Comparison of ENCODE assay signal across 8 cellular contexts in the genomic region with DNA sequence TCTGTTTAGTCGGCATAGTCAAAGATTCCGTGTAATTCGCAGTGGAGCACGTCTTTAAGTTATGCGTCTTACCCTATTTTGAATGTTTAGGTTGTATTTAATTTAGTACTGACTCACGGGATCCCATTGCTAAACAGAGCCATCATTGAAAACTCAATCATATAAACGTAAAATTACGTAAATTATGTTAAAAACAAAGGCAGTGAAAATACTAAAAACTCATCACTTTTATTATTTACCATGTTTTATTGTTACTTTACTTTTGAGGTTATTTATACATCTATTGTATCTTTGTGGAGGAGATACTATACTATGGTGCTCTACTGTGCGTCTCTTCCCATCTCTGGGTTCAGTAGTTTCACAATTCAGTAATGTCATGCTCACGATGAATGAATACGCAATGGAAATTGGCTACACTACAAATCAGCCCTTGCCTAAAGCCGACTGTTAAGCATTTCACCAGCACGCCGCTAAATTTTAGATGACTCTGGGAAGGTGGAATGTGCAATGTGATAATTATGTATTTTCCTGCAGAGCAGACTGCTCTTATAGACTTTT. TPM values are rescaled to one million over a fixed set of nuclear protein-coding genes. Genes with fewer than 3 reads are reported as not detected.
DNase-seq lines count a peak whose midpoint lies in the region; ATAC-seq, FAIRE-seq and TF ChIP-seq lines count a peak whose summit lies in the region.

No MANE protein-coding gene starts in this region.

- in situ Hi-C loops in HepG2 (cut with HindIII; ENCODE audit: extremely low pct_ligation_motif_present, low pct_unique_long_range_greater_than_20kb) (no loop called here), GM13976 (cut with MboI; ENCODE audit: low sequenced_read_pairs, unreplicated experiment) (no loop called here)

- H3K9me3 ChIP-seq in PC-9 (ENCODE audit: insufficient read depth, low read depth) (no peaks in the 10 kb centered on the region), HepG2 (ENCODE audit: low read length) (no peaks in the 10 kb centered on the region)

- H3K36me3 ChIP-seq in GM23338 (ENCODE audit: insufficient read depth) (no peaks in the 10 kb centered on the region), PC-9 (ENCODE audit: low read depth) (no peaks in the 10 kb centered on the region), HepG2 (replicated peaks in 1 of 2; ENCODE audit: control insufficient read depth in 1 of 2, insufficient read depth in 2 of 2, low read length in 2 of 2) (no peaks in the 10 kb centered on the region)

- peak; percentile 30 for FAIRE-seq in HepG2 (lab: Jason Lieb, UNC)

- peak overlapping the region; percentile 89 for H3K9ac ChIP-seq in HepG2 (ENCODE audit: insufficient read depth, low read depth, low read length)

- H3F3A ChIP-seq in GM23338 (replicated peaks; ENCODE audit: low read depth) (no peaks in the 10 kb centered on the region), PC-9 (ENCODE audit: insufficient read depth, low read depth) (peaks cover 16% of the 10 kb centered on the region)

- peak overlapping the region; percentile 82 for H3K4me3 Mint-ChIP-seq in GM23338
- H3K4me3 Mint-ChIP-seq in chondrocyte (ENCODE audit: unreplicated experiment), result peak overlapping the region; percentile 79

- peaks cover 43% of the 10 kb centered on the region for H3K79me2 ChIP-seq in GM23338 (replicated peaks; ENCODE audit: insufficient read depth)
- peaks cover 39% of the 10 kb centered on the region for H3K79me2 ChIP-seq in PC-9 (ENCODE audit: low read depth)
- peaks cover 31% of the 10 kb centered on the region for H3K79me2 ChIP-seq in HepG2 (ENCODE audit: insufficient read depth, low read length)

- H3K27ac Mint-ChIP-seq in GM23338 (peak overlapping the region; percentile 70), chondrocyte (ENCODE audit: unreplicated experiment) (peak overlapping the region; percentile 92)

- ATAC-seq in GM23338 (no peak), HepG2 (peak; percentile 8; the same call in 1 of the 3 replicates)

- H3K27ac ChIP-seq in GM23338 (ENCODE audit: low read depth), result peak overlapping the region; percentile 72
- H3K27ac ChIP-seq in PC-9, result peak overlapping the region; percentile 96
- peak overlapping the region; percentile 97 for H3K27ac ChIP-seq in HepG2 (ENCODE audit: extremely low read length, insufficient read depth, low read length)

- H3K4me1 ChIP-seq in GM23338 (ENCODE audit: insufficient read depth), result 0 out of 2 replicates have a peak, but pooled peaks cover 4% of the 10 kb centered on the region
- peaks cover 13% of the 10 kb centered on the region for H3K4me1 ChIP-seq in PC-9 (replicated peaks; ENCODE audit: insufficient read depth)
- peaks cover 33% of the 10 kb centered on the region; the same call in 1 of the 2 replicates for H3K4me1 ChIP-seq in HepG2 (ENCODE audit: insufficient read depth, low read length)

- H3K36me3 Mint-ChIP-seq in GM23338 (ENCODE audit: low read depth) (no peaks in the 10 kb centered on the region), chondrocyte (ENCODE audit: low read depth) (no peaks in the 10 kb centered on the region)

- DNase-seq in Ammon's horn (ENCODE audit: low spot score) (peak; percentile 8), GM23338 (ENCODE audit: low spot score) (no peak), PC-9 (peak; percentile 7 to 58), chondrocyte (ENCODE audit: low spot score) (no peak), HepG2 (ENCODE audit: low spot score) (peak; percentile 11), superior temporal gyrus (ENCODE audit: extremely low spot score) (peak; percentile 33), GM19238 (ENCODE audit: insufficient read length, low spot score) (no peak), GM13976 (ENCODE audit: low spot score) (no peak)

- H3K4me2 ChIP-seq in GM23338, result peak overlapping the region; percentile 82
- peak overlapping the region; percentile 87 for H3K4me2 ChIP-seq in PC-9
- peak overlapping the region; percentile 73 for H3K4me2 ChIP-seq in HepG2 (ENCODE audit: low read depth, low read length)

- no peak for TF ChIP-seq CTCF in GM23338 (conservative IDR thresholded peaks at IDR 0.05; ENCODE audit: low read depth in 2 of 2)
- TF ChIP-seq CTCF in PC-9 (conservative IDR thresholded peaks at IDR 0.05), result no peak
- TF ChIP-seq CTCF in chondrocyte (IDR thresholded peaks at IDR 0.05), result no peak
- TF ChIP-seq CTCF in HepG2 (CRISPR knock-in tag; IDR thresholded peaks at IDR 0.05), result no peak
- TF ChIP-seq CTCF in GM13976 (IDR thresholded peaks at IDR 0.05; ENCODE audit: borderline replicate concordance, control extremely low read depth, extremely low read depth, insufficient read depth, missing control alignments), result no peak

- H3K9me3 Mint-ChIP-seq in GM23338 (no peaks in the 10 kb centered on the region; the same call in 2 of the 3 replicates), chondrocyte (ENCODE audit: low read depth) (peaks cover 5% of the 10 kb centered on the region)

- no peak for TF ChIP-seq EP300 in HepG2 (IDR thresholded peaks at IDR 0.05; ENCODE audit: low read depth in 2 of 2, low read length in 2 of 2)
- TF ChIP-seq EP300 in HepG2 (CRISPR knock-in tag; IDR thresholded peaks at IDR 0.05; ENCODE audit: borderline replicate concordance), result no peak

- no peaks in the 10 kb centered on the region for H4K20me1 ChIP-seq in GM23338 (replicated peaks; ENCODE audit: insufficient read depth)
- no peaks in the 10 kb centered on the region for H4K20me1 ChIP-seq in PC-9 (ENCODE audit: insufficient read depth)
- no peaks in the 10 kb centered on the region for H4K20me1 ChIP-seq in HepG2 (ENCODE audit: insufficient read depth, low read length)

- WGBS in HepG2 (ENCODE audit: low lambda C conversion rate), result under 1% methylated on average over 11 of the region's 14 CpGs

- H3K9me2 ChIP-seq in GM23338 (ENCODE audit: insufficient read depth) (no peaks in the 10 kb centered on the region), PC-9 (ENCODE audit: insufficient read depth) (no peaks in the 10 kb centered on the region)

- H3K27me3 Mint-ChIP-seq in GM23338 (ENCODE audit: insufficient read depth, low read depth, poor library complexity), result peaks cover 7% of the 10 kb centered on the region
- no peaks in the 10 kb centered on the region for H3K27me3 Mint-ChIP-seq in chondrocyte (ENCODE audit: low read depth)

- BruUV-seq in PC-9 (replicated peaks; lab: Mats Ljungman, UMichigan) (no TSS peak), HepG2 (replicated peaks; lab: Mats Ljungman, UMichigan) (TSS peak; percentile 74)

- no peak for TF ChIP-seq RAD21 in HepG2 (CRISPR knock-in tag; IDR thresholded peaks at IDR 0.05)

- POLR2A ChIA-PET in PC-9 (lab: Charles Lee; ENCODE audit: unreplicated experiment) (interaction anchor here (0.6 to 0.7 kb wide), 2 partner anchors 10 to 112 kb away, joined by 3 to 7 read pairs; no protein-coding TSS in a partner anchor), HepG2 (lab: Yijun Ruan, JAX) (interaction anchor here (1.1 to 1.4 kb wide), 5 partner anchors 20 to 189 kb away, joined by 4 to 15 read pairs (median 7); partner anchors contain the start of gene VBP1)

- CTCF ChIA-PET in PC-9 (lab: Charles Lee), result no interaction called here
- CTCF ChIA-PET in HepG2 (lab: Yijun Ruan, JAX; ENCODE audit: low intra/inter-chr PET ratio, low total read pairs), result no interaction called here

- H3K4me1 Mint-ChIP-seq in GM23338 (peaks cover 10% of the 10 kb centered on the region; the same call in 2 of the 3 replicates), chondrocyte (ENCODE audit: low read depth) (peaks cover 11% of the 10 kb centered on the region)

- H3K4me3 ChIP-seq in GM23338, result peak overlapping the region; percentile 84
- peak overlapping the region; percentile 94 for H3K4me3 ChIP-seq in PC-9
- peak overlapping the region; percentile 63 to 89 (median 78) for H3K4me3 ChIP-seq in HepG2 (replicated peaks in 1 of 3; ENCODE audit: insufficient read depth in 1 of 3, low read depth in 2 of 3, low read length in 3 of 3)

- no peak for TF ChIP-seq POLR2A in HepG2 (IDR thresholded peaks at IDR 0.05; ENCODE audit: insufficient read depth in 1 of 2, low read depth in 2 of 2, low read length in 2 of 2)

- H2AFZ ChIP-seq in GM23338 (peak overlapping the region; percentile 69), PC-9 (peak overlapping the region; percentile 83), HepG2 (ENCODE audit: low read length) (no peak overlapping the region)

- intact Hi-C loops in PC-9 (cut with micrococcal nuclease; ENCODE audit: unreplicated experiment), result loop anchor here (1.0 to 10.0 kb wide), 4 partner anchors 43 to 853 kb away; partner anchors contain the start of genes BRCC3, CMC4, EMD and FLNA
- intact Hi-C loops in HepG2 (cut with micrococcal nuclease; ENCODE audit: unreplicated experiment), result loop anchor here (5.0 kb wide), 1 partner anchor 45 kb away; the partner anchor contains the start of genes BRCC3, CMC4 and MTCP1

- H3K27me3 ChIP-seq in GM23338 (ENCODE audit: insufficient read depth) (no peaks in the 10 kb centered on the region), PC-9 (ENCODE audit: insufficient read depth, low read depth) (no peaks in the 10 kb centered on the region), HepG2 (ENCODE audit: control insufficient read depth in 1 of 2, insufficient read depth in 2 of 2, low read length in 2 of 2) (no peaks in the 10 kb centered on the region; a peak in 1 of 5 replicates)

RNA-seq across cellular contexts. Expression of gene FUNDC2, which starts 0.9 kb away (rescaled TPM):
- total RNA-seq in GM23338 (2014; rRNA removed; shearing (Covaris generic)), result 26.3 and 28.6 TPM in 2 replicates
- 51.6 and 58.5 TPM in 2 replicates for polyA plus RNA-seq in GM23338 (2016; fragmentation: Nextera tagmentation; extraction: Ambion mirVana)
- 90.6 and 108 TPM in 2 replicates for total RNA-seq in PC-9 (2021)
- total RNA-seq in chondrocyte, result 36.9 to 51.7 TPM (median 44.2 TPM) in 3 replicates
- 65.3 and 81.6 TPM in 2 replicates for total RNA-seq in HepG2 (2016; rRNA removed; fragmentation: Illumina TruSeq; extraction: Trizol)
- 48.9 and 60.1 TPM in 2 replicates for total RNA-seq in HepG2 (2016; cell fraction: cytosol; rRNA removed; fragmentation: Illumina TruSeq; extraction: Trizol; ENCODE audit: low read depth)
- total RNA-seq in HepG2 (2016; cell fraction: insoluble cytoplasmic fraction; rRNA removed; fragmentation: Illumina TruSeq; extraction: Trizol), result 66.6 and 82.1 TPM in 2 replicates
- total RNA-seq in HepG2 (2016; cell fraction: membrane; rRNA removed; fragmentation: Illumina TruSeq; extraction: Trizol), result 83.8 and 87.5 TPM in 2 replicates
- 23.8 and 26.8 TPM in 2 replicates for total RNA-seq in HepG2 (2016; cell fraction: nucleus; rRNA removed; fragmentation: Illumina TruSeq; extraction: Trizol)
- polyA plus RNA-seq in HepG2 (2011; rRNA removed), result 92.9 and 109 TPM in 2 replicates
- 68.4 and 100 TPM in 2 replicates for polyA plus RNA-seq in HepG2 (2011; cell fraction: cytosol; rRNA removed)
- polyA plus RNA-seq in HepG2 (2011; cell fraction: nucleus; rRNA removed), result 24.9 and 29.2 TPM in 2 replicates
- 88.7 and 108 TPM in 2 replicates for polyA plus RNA-seq in HepG2 (2012)
- polyA plus RNA-seq in HepG2 (2016; cell fraction: cytosol; fragmentation: Illumina TruSeq; extraction: Trizol; ENCODE audit: low read depth), result 64.9 and 80.1 TPM in 2 replicates
- 77.6 and 82.3 TPM in 2 replicates for polyA plus RNA-seq in HepG2 (2016; cell fraction: insoluble cytoplasmic fraction; fragmentation: Illumina TruSeq; extraction: Trizol; ENCODE audit: low read depth)
- polyA plus RNA-seq in HepG2 (2016; cell fraction: membrane; fragmentation: Illumina TruSeq; extraction: Trizol; ENCODE audit: low read depth), result 81.0 and 84.5 TPM in 2 replicates
- polyA plus RNA-seq in HepG2 (2016; cell fraction: nucleus; fragmentation: Illumina TruSeq; extraction: Trizol; ENCODE audit: insufficient read depth, low read depth), result 43.9 and 46.2 TPM in 2 replicates
- 35.6 and 56.8 TPM in 2 replicates for polyA minus RNA-seq in HepG2 (2011; rRNA and poly(A)+ RNA removed; ENCODE audit: low replicate concordance)
- 13.1 and 17.3 TPM in 2 replicates for polyA minus RNA-seq in HepG2 (2011; cell fraction: cytosol; rRNA and poly(A)+ RNA removed)
- 18.0 and 23.9 TPM in 2 replicates for polyA minus RNA-seq in HepG2 (2011; cell fraction: nucleus; rRNA and poly(A)+ RNA removed)

RNA-seq across cellular contexts. Expression of gene F8, which starts 5.1 kb away (rescaled TPM):
- total RNA-seq in GM23338 (2014; rRNA removed; shearing (Covaris generic)), result 1.8 and 2.9 TPM in 2 replicates
- polyA plus RNA-seq in GM23338 (2016; fragmentation: Nextera tagmentation; extraction: Ambion mirVana) (0.63 and 0.70 TPM in 2 replicates), HepG2 (2011; rRNA removed) (0.37 and 0.61 TPM in 2 replicates)
- total RNA-seq in PC-9 (2021) (13.8 and 15.2 TPM in 2 replicates), chondrocyte (3.5 to 5.1 TPM (median 3.6 TPM) in 3 replicates), HepG2 (2016; rRNA removed; fragmentation: Illumina TruSeq; extraction: Trizol) (0.21 and 0.29 TPM in 2 replicates)
- 0.10 TPM in 1 of 2 replicates, not detected in the other for total RNA-seq in HepG2 (2016; cell fraction: cytosol; rRNA removed; fragmentation: Illumina TruSeq; extraction: Trizol; ENCODE audit: low read depth)
- 0.13 and 0.76 TPM in 2 replicates for total RNA-seq in HepG2 (2016; cell fraction: insoluble cytoplasmic fraction; rRNA removed; fragmentation: Illumina TruSeq; extraction: Trizol)
- 0.34 and 0.40 TPM in 2 replicates for total RNA-seq in HepG2 (2016; cell fraction: membrane; rRNA removed; fragmentation: Illumina TruSeq; extraction: Trizol)
- total RNA-seq in HepG2 (2016; cell fraction: nucleus; rRNA removed; fragmentation: Illumina TruSeq; extraction: Trizol), result 0.43 and 0.47 TPM in 2 replicates
- 0.27 and 0.32 TPM in 2 replicates for polyA plus RNA-seq in HepG2 (2011; cell fraction: cytosol; rRNA removed)
- 0.19 and 0.23 TPM in 2 replicates for polyA plus RNA-seq in HepG2 (2011; cell fraction: nucleus; rRNA removed)
- 0.15 and 0.30 TPM in 2 replicates for polyA plus RNA-seq in HepG2 (2012)
- 0.12 and 0.15 TPM in 2 replicates for polyA plus RNA-seq in HepG2 (2016; cell fraction: cytosol; fragmentation: Illumina TruSeq; extraction: Trizol; ENCODE audit: low read depth)
- polyA plus RNA-seq in HepG2 (2016; cell fraction: insoluble cytoplasmic fraction; fragmentation: Illumina TruSeq; extraction: Trizol; ENCODE audit: low read depth), result 0.32 and 0.61 TPM in 2 replicates
- 0.24 and 0.27 TPM in 2 replicates for polyA plus RNA-seq in HepG2 (2016; cell fraction: membrane; fragmentation: Illumina TruSeq; extraction: Trizol; ENCODE audit: low read depth)
- polyA plus RNA-seq in HepG2 (2016; cell fraction: nucleus; fragmentation: Illumina TruSeq; extraction: Trizol; ENCODE audit: insufficient read depth, low read depth), result 0.17 and 0.18 TPM in 2 replicates
- 0.72 and 2.8 TPM in 2 replicates for polyA minus RNA-seq in HepG2 (2011; rRNA and poly(A)+ RNA removed; ENCODE audit: low replicate concordance)
- polyA minus RNA-seq in HepG2 (2011; cell fraction: cytosol; rRNA and poly(A)+ RNA removed), result 0.49 TPM in 1 of 2 replicates, not detected in the other
- polyA minus RNA-seq in HepG2 (2011; cell fraction: nucleus; rRNA and poly(A)+ RNA removed), result 0.52 and 0.75 TPM in 2 replicates

RNA-seq across cellular contexts. Expression of gene CMC4, which starts 43.3 kb away (rescaled TPM):
- total RNA-seq in GM23338 (2014; rRNA removed; shearing (Covaris generic)), result 5.7 and 9.9 TPM in 2 replicates
- polyA plus RNA-seq in GM23338 (2016; fragmentation: Nextera tagmentation; extraction: Ambion mirVana) (14.7 and 16.3 TPM in 2 replicates), HepG2 (2011; rRNA removed) (8.3 and 11.5 TPM in 2 replicates)
- total RNA-seq in PC-9 (2021) (13.7 and 15.8 TPM in 2 replicates), chondrocyte (6.7 to 8.0 TPM (median 7.7 TPM) in 3 replicates), HepG2 (2016; rRNA removed; fragmentation: Illumina TruSeq; extraction: Trizol) (5.2 and 5.6 TPM in 2 replicates)
- 29.5 and 32.5 TPM in 2 replicates for total RNA-seq in HepG2 (2016; cell fraction: cytosol; rRNA removed; fragmentation: Illumina TruSeq; extraction: Trizol; ENCODE audit: low read depth)
- 6.6 and 8.1 TPM in 2 replicates for total RNA-seq in HepG2 (2016; cell fraction: insoluble cytoplasmic fraction; rRNA removed; fragmentation: Illumina TruSeq; extraction: Trizol)
- 24.2 and 27.3 TPM in 2 replicates for total RNA-seq in HepG2 (2016; cell fraction: membrane; rRNA removed; fragmentation: Illumina TruSeq; extraction: Trizol)
- total RNA-seq in HepG2 (2016; cell fraction: nucleus; rRNA removed; fragmentation: Illumina TruSeq; extraction: Trizol), result 0.65 and 1.8 TPM in 2 replicates
- polyA plus RNA-seq in HepG2 (2011; cell fraction: cytosol; rRNA removed), result 8.2 and 9.2 TPM in 2 replicates
- 3.1 and 3.7 TPM in 2 replicates for polyA plus RNA-seq in HepG2 (2011; cell fraction: nucleus; rRNA removed)
- polyA plus RNA-seq in HepG2 (2012), result 4.6 and 7.2 TPM in 2 replicates
- polyA plus RNA-seq in HepG2 (2016; cell fraction: cytosol; fragmentation: Illumina TruSeq; extraction: Trizol; ENCODE audit: low read depth), result 50.8 and 53.0 TPM in 2 replicates
- polyA plus RNA-seq in HepG2 (2016; cell fraction: insoluble cytoplasmic fraction; fragmentation: Illumina TruSeq; extraction: Trizol; ENCODE audit: low read depth), result 8.5 and 8.8 TPM in 2 replicates
- 28.6 and 29.4 TPM in 2 replicates for polyA plus RNA-seq in HepG2 (2016; cell fraction: membrane; fragmentation: Illumina TruSeq; extraction: Trizol; ENCODE audit: low read depth)
- 3.8 and 5.8 TPM in 2 replicates for polyA plus RNA-seq in HepG2 (2016; cell fraction: nucleus; fragmentation: Illumina TruSeq; extraction: Trizol; ENCODE audit: insufficient read depth, low read depth)
- 2.0 and 3.7 TPM in 2 replicates for polyA minus RNA-seq in HepG2 (2011; rRNA and poly(A)+ RNA removed; ENCODE audit: low replicate concordance)
- polyA minus RNA-seq in HepG2 (2011; cell fraction: cytosol; rRNA and poly(A)+ RNA removed), result 0.88 TPM in 1 of 2 replicates, not detected in the other
- polyA minus RNA-seq in HepG2 (2011; cell fraction: nucleus; rRNA and poly(A)+ RNA removed), result 4.0 and 4.2 TPM in 2 replicates

RNA-seq across cellular contexts. Expression of gene MTCP1, which starts 43.3 kb away (rescaled TPM):
- total RNA-seq in GM23338 (2014; rRNA removed; shearing (Covaris generic)), result 0.83 and 6.3 TPM in 2 replicates
- 17.7 and 28.3 TPM in 2 replicates for polyA plus RNA-seq in GM23338 (2016; fragmentation: Nextera tagmentation; extraction: Ambion mirVana)
- 30.8 and 49.5 TPM in 2 replicates for total RNA-seq in PC-9 (2021)
- 13.5 to 20.7 TPM (median 18.6 TPM) in 3 replicates for total RNA-seq in chondrocyte
- total RNA-seq in HepG2 (2016; rRNA removed; fragmentation: Illumina TruSeq; extraction: Trizol), result 13.6 and 18.9 TPM in 2 replicates
- total RNA-seq in HepG2 (2016; cell fraction: cytosol; rRNA removed; fragmentation: Illumina TruSeq; extraction: Trizol; ENCODE audit: low read depth), result 67.8 and 80.6 TPM in 2 replicates
- total RNA-seq in HepG2 (2016; cell fraction: insoluble cytoplasmic fraction; rRNA removed; fragmentation: Illumina TruSeq; extraction: Trizol), result 11.6 and 13.5 TPM in 2 replicates
- 41.3 and 48.8 TPM in 2 replicates for total RNA-seq in HepG2 (2016; cell fraction: membrane; rRNA removed; fragmentation: Illumina TruSeq; extraction: Trizol)
- total RNA-seq in HepG2 (2016; cell fraction: nucleus; rRNA removed; fragmentation: Illumina TruSeq; extraction: Trizol), result 6.7 and 10.8 TPM in 2 replicates
- 5.1 and 6.1 TPM in 2 replicates for polyA plus RNA-seq in HepG2 (2011; rRNA removed)
- 1.6 and 2.4 TPM in 2 replicates for polyA plus RNA-seq in HepG2 (2011; cell fraction: cytosol; rRNA removed)
- 17.7 and 18.0 TPM in 2 replicates for polyA plus RNA-seq in HepG2 (2011; cell fraction: nucleus; rRNA removed)
- 14.6 and 21.5 TPM in 2 replicates for polyA plus RNA-seq in HepG2 (2012)
- 56.1 and 69.9 TPM in 2 replicates for polyA plus RNA-seq in HepG2 (2016; cell fraction: cytosol; fragmentation: Illumina TruSeq; extraction: Trizol; ENCODE audit: low read depth)
- polyA plus RNA-seq in HepG2 (2016; cell fraction: insoluble cytoplasmic fraction; fragmentation: Illumina TruSeq; extraction: Trizol; ENCODE audit: low read depth), result 10.2 and 11.2 TPM in 2 replicates
- 34.3 and 42.3 TPM in 2 replicates for polyA plus RNA-seq in HepG2 (2016; cell fraction: membrane; fragmentation: Illumina TruSeq; extraction: Trizol; ENCODE audit: low read depth)
- 11.8 and 19.6 TPM in 2 replicates for polyA plus RNA-seq in HepG2 (2016; cell fraction: nucleus; fragmentation: Illumina TruSeq; extraction: Trizol; ENCODE audit: insufficient read depth, low read depth)
- 4.2 and 6.5 TPM in 2 replicates for polyA minus RNA-seq in HepG2 (2011; rRNA and poly(A)+ RNA removed; ENCODE audit: low replicate concordance)
- 2.0 and 3.7 TPM in 2 replicates for polyA minus RNA-seq in HepG2 (2011; cell fraction: cytosol; rRNA and poly(A)+ RNA removed)
- 6.1 and 8.7 TPM in 2 replicates for polyA minus RNA-seq in HepG2 (2011; cell fraction: nucleus; rRNA and poly(A)+ RNA removed)

RNA-seq across cellular contexts. Expression of gene BRCC3, which starts 43.7 kb away (rescaled TPM):
- total RNA-seq in GM23338 (2014; rRNA removed; shearing (Covaris generic)), result 14.1 and 18.4 TPM in 2 replicates
- polyA plus RNA-seq in GM23338 (2016; fragmentation: Nextera tagmentation; extraction: Ambion mirVana) (19.9 and 26.7 TPM in 2 replicates), HepG2 (2011; rRNA removed) (16.1 and 19.8 TPM in 2 replicates)
- total RNA-seq in PC-9 (2021) (40.2 and 52.0 TPM in 2 replicates), chondrocyte (14.2 to 17.2 TPM (median 15.8 TPM) in 3 replicates), HepG2 (2016; rRNA removed; fragmentation: Illumina TruSeq; extraction: Trizol) (24.3 and 44.2 TPM in 2 replicates)
- total RNA-seq in HepG2 (2016; cell fraction: cytosol; rRNA removed; fragmentation: Illumina TruSeq; extraction: Trizol; ENCODE audit: low read depth), result 2.4 and 3.1 TPM in 2 replicates
- 25.6 and 47.6 TPM in 2 replicates for total RNA-seq in HepG2 (2016; cell fraction: insoluble cytoplasmic fraction; rRNA removed; fragmentation: Illumina TruSeq; extraction: Trizol)
- 13.5 and 13.7 TPM in 2 replicates for total RNA-seq in HepG2 (2016; cell fraction: membrane; rRNA removed; fragmentation: Illumina TruSeq; extraction: Trizol)
- total RNA-seq in HepG2 (2016; cell fraction: nucleus; rRNA removed; fragmentation: Illumina TruSeq; extraction: Trizol), result 12.9 and 17.1 TPM in 2 replicates
- polyA plus RNA-seq in HepG2 (2011; cell fraction: cytosol; rRNA removed), result 11.8 and 16.5 TPM in 2 replicates
- polyA plus RNA-seq in HepG2 (2011; cell fraction: nucleus; rRNA removed), result 5.8 and 6.0 TPM in 2 replicates
- polyA plus RNA-seq in HepG2 (2012), result 14.4 and 18.3 TPM in 2 replicates
- 2.5 and 2.8 TPM in 2 replicates for polyA plus RNA-seq in HepG2 (2016; cell fraction: cytosol; fragmentation: Illumina TruSeq; extraction: Trizol; ENCODE audit: low read depth)
- polyA plus RNA-seq in HepG2 (2016; cell fraction: insoluble cytoplasmic fraction; fragmentation: Illumina TruSeq; extraction: Trizol; ENCODE audit: low read depth), result 57.9 and 58.3 TPM in 2 replicates
- polyA plus RNA-seq in HepG2 (2016; cell fraction: membrane; fragmentation: Illumina TruSeq; extraction: Trizol; ENCODE audit: low read depth), result 8.6 and 9.5 TPM in 2 replicates
- polyA plus RNA-seq in HepG2 (2016; cell fraction: nucleus; fragmentation: Illumina TruSeq; extraction: Trizol; ENCODE audit: insufficient read depth, low read depth), result 22.5 and 24.9 TPM in 2 replicates
- 9.4 and 25.7 TPM in 2 replicates for polyA minus RNA-seq in HepG2 (2011; rRNA and poly(A)+ RNA removed; ENCODE audit: low replicate concordance)
- 16.2 and 17.1 TPM in 2 replicates for polyA minus RNA-seq in HepG2 (2011; cell fraction: cytosol; rRNA and poly(A)+ RNA removed)
- polyA minus RNA-seq in HepG2 (2011; cell fraction: nucleus; rRNA and poly(A)+ RNA removed), result 15.1 and 18.4 TPM in 2 replicates

Comparison
In these comparisons a context has a peak if more than half of its experiments do, and no peak if none do; other contexts are left out.
1. DNase-seq: peak in Ammon's horn (single experiment), PC-9 (2 of 2), HepG2 (single experiment) and superior temporal gyrus (single experiment); none in GM23338 (single experiment), chondrocyte (single experiment), GM19238 (single experiment) and GM13976 (single experiment).
2. Peak in every context shown above with its lines, with median percentiles within 50 percentile points of each other: H3K27ac ChIP-seq, H3K4me2 ChIP-seq and H3K4me3 ChIP-seq.